In the genomic region with DNA sequence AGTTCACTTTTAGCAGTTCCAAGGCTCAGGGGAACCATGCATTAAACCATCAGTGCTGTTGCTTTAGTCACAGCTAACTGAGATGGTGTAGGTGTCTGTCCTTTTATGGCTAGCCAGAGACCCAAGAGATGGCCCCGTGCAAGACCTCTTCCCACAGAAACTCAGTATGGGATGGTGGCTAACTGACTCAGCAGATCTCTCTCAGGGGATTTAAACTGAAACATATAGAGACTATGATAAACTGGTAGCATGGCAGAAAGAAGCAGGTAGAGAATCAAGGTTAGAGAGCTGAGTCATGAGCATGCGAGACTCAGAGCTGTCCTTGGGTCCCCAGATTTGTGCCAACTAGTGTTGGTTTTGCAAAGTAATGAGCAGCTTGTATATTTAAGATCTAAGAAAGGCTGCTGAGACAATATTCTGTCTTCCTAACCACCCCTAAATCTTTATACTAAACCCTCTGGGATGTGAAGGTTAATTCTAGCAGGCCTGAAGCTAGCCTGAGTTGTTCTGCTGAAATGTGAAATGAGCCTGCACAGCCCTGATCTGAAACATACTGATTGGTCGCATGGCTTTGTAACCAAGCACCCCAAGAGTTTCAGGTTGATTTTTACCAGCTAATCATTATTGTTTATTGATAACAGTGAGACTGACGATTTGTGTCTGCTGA, we compare ENCODE assay signal across 16 cellular contexts.
DNase-seq lines count a peak whose midpoint lies in the region; ATAC-seq and TF ChIP-seq lines count a peak whose summit lies in the region.
"Had no signal": no experiment of that assay in that cellular context is flagged by ENCODE, and none has a peak within 500 bp of the region (broad histone marks: within the 10 kb centered on the region; RNA-seq: fewer than 3 reads in every experiment).

No MANE protein-coding gene starts in this region.

- no peak overlapping the region for H3K4me3 ChIP-seq in KMS-11 (IDR thresholded peaks at IDR 0.05; ENCODE audit: insufficient read depth, low read depth, low read length)
- H3K4me3 ChIP-seq: lower lobe of right lung, transverse colon had no signal

- H2AFZ ChIP-seq in KMS-11 (ENCODE audit: low read depth) = peak overlapping the region; percentile 41; the same call in 1 of the 2 replicates

- H3K27ac ChIP-seq in KMS-11 = no peak overlapping the region; the same call in 1 of the 2 replicates
- H3K27ac ChIP-seq: lower lobe of right lung, transverse colon, WERI-Rb-1 had no signal

- H3K36me3 ChIP-seq in KMS-11 (ENCODE audit: insufficient read depth) = no peaks in the 10 kb centered on the region
- H3K36me3 ChIP-seq: lower lobe of right lung, transverse colon, WERI-Rb-1 had no signal

- H3K4me1 ChIP-seq in KMS-11 (ENCODE audit: low read depth, poor library complexity, severe bottlenecking) = peaks cover 23% of the 10 kb centered on the region
- H3K4me1 ChIP-seq: lower lobe of right lung, transverse colon had no signal

- no peaks in the 10 kb centered on the region for H3K79me2 ChIP-seq in KMS-11 (ENCODE audit: insufficient read depth, low read depth)

- TF ChIP-seq CTCF in KMS-11 (conservative IDR thresholded peaks at IDR 0.05; ENCODE audit: low read depth, low read length) = no peak

- H3K9ac ChIP-seq in KMS-11 = no peak overlapping the region

- ATAC-seq in GM18511 (IDR thresholded peaks at IDR 0.05; ENCODE audit: unreplicated experiment) = peak; percentile 94
- peak; percentile 87 for ATAC-seq in GM19463 (IDR thresholded peaks at IDR 0.05; ENCODE audit: unreplicated experiment)
- ATAC-seq in HG02885 (IDR thresholded peaks at IDR 0.05; ENCODE audit: poor library complexity, unreplicated experiment) = peak; percentile 85
- ATAC-seq: lower lobe of right lung had no signal

- H3K4me2 ChIP-seq in KMS-11 = peak overlapping the region; percentile 33; the same call in 1 of the 2 replicates

- no peaks in the 10 kb centered on the region for H4K20me1 ChIP-seq in KMS-11 (ENCODE audit: insufficient read depth)

- DNase-seq in DMS53 treated with DMSO at 0.1 percent for 48 hours (lab: John Stamatoyannopoulos, UW; ENCODE audit: unreplicated experiment) = no peak
- DNase-seq in NCI-H1417 treated with DMSO at 0.1 percent for 48 hours (lab: John Stamatoyannopoulos, UW) = no peak
- DNase-seq in cerebellar cortex (ENCODE audit: low spot score) = no peak
- DNase-seq in activated CD4-positive, alpha-beta T cell treated with anti-CD3 and anti-CD28 coated beads, Interleukin-2, amount 50 U/mL, for 1 hour = no peak
- DNase-seq: activated gamma-delta T cell treated with Interleukin-2 at 50 U/mL for 16 hours; CD4-positive, alpha-beta T cell; glutamatergic neuron; lower lobe of right lung; NCI-H1930; RPMI8226; transverse colon; WERI-Rb-1 had no signal

- H3K27me3 ChIP-seq in KMS-11 (ENCODE audit: insufficient read depth, low read depth) = no peaks in the 10 kb centered on the region
- H3K27me3 ChIP-seq: transverse colon had no signal
